ENCODE assay signal across 8 cellular contexts in the genomic region with DNA sequence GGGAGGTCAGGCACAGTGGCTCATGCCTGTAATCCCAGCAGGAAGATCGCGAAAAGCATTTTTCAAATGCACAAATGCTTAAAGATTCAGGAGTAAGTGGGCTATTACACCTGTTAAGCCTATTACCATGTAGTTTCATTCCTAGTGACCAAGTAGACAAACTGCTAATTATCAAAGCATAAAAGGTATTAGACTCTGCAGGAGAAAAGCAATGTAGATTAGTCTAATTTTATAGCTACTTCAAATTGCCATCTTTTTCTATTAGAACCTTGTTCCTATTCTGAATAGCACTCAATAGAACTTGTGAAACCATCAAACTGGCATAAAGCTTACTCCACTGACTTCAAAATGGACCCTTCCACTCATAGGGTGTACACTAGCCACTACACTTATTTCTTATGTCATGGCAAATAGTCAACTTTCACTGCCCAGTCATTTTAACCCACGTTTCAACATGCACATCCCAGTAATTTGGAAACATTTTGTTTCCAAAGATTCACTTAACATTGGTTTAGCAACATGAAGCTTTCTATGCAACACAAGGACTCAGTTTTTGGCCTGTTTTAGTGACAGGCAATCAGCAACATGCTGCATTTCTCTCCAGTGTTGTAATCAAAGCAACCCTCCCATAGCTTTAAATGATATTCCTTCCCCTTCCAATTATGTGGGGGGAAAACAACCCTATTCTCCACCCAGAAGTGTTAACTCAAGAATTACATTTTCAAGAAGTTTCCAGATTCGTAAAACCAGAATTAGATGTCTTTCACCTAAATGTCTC. TPM values are rescaled to one million over a fixed set of nuclear protein-coding genes. Genes with fewer than 3 reads are reported as not detected.
DNase-seq lines count a peak whose midpoint lies in the region; ATAC-seq and TF ChIP-seq lines count a peak whose summit lies in the region.

No MANE protein-coding gene starts in this region.

- DNase-seq in Caki2 (ENCODE audit: low read depth): peak; percentile 26
- peak; percentile 34 for DNase-seq in M059J (ENCODE audit: low read depth)
- DNase-seq in mammary epithelial cell: no peak
- peak in 2 of 10 donors; percentile 17 for DNase-seq in naive thymus-derived CD8-positive, alpha-beta T cell
- DNase-seq in NCI-H526 treated with DMSO at 0.1 percent for 48 hours (lab: John Stamatoyannopoulos, UW): no peak
- no peak for DNase-seq in activated CD4-positive, CD25-positive, alpha-beta regulatory T cell treated with anti-CD3 and anti-CD28 coated beads, Interleukin-2, amount 50 U/mL, for 72 hours
- DNase-seq in activated CD4-positive, alpha-beta T cell treated with anti-CD3 and anti-CD28 coated beads for 48 hours: no peak

- no TSS peak for BruUV-seq in mammary epithelial cell (replicated peaks; lab: Mats Ljungman, UMichigan)

- peaks cover 0 to 6% (median 0%) of the 10 kb centered on the region in 9 donors for H3K9me3 Mint-ChIP-seq in naive thymus-derived CD8-positive, alpha-beta T cell

- no peak for ATAC-seq in naive thymus-derived CD8-positive, alpha-beta T cell
- ATAC-seq in HG03097 (IDR thresholded peaks at IDR 0.05; ENCODE audit: low FRiP score, unreplicated experiment): no peak

- no peaks in the 10 kb centered on the region for H3K9me3 ChIP-seq in mammary epithelial cell (replicated peaks; ENCODE audit: insufficient read depth, low read length)

- TF ChIP-seq CTCF in mammary epithelial cell (conservative IDR thresholded peaks at IDR 0.05 in 1 of 2, IDR thresholded peaks at IDR 0.05 in 1 of 2; ENCODE audit: extremely low read depth in 1 of 2, insufficient read depth in 1 of 2, low read depth in 1 of 2, low read length in 2 of 2): no peak

- H3K4me1 Mint-ChIP-seq in naive thymus-derived CD8-positive, alpha-beta T cell: peaks cover 25 to 65% (median 59%) of the 10 kb centered on the region in 4 donors

- H3K4me2 ChIP-seq in mammary epithelial cell (ENCODE audit: insufficient read depth, low read depth, low read length): peak overlapping the region; percentile 38

- H3K4me3 Mint-ChIP-seq in naive thymus-derived CD8-positive, alpha-beta T cell: peak overlapping the region in 9 of 10 donors; percentile 22 to 75 (median 63)

- H2AFZ ChIP-seq in mammary epithelial cell (ENCODE audit: low read depth, low read length): no peak overlapping the region

- no peaks in the 10 kb centered on the region for H3K27me3 ChIP-seq in mammary epithelial cell (ENCODE audit: insufficient read depth, low read length)

- in situ Hi-C loops in Caki2 (cut with HindIII; ENCODE audit: low pct_unique_long_range_greater_than_20kb, low sequenced_read_pairs): no loop called here
- in situ Hi-C loops in mammary epithelial cell (cut with MboI; ENCODE audit: low sequenced_read_pairs in 2 of 2): loop anchor here in 1 of 2 donors (25.0 kb wide), 1 partner anchor 95 kb away; no protein-coding TSS in a partner anchor

- peak overlapping the region in 1 of 3 experiments; percentile 21 for H3K4me3 ChIP-seq in mammary epithelial cell (replicated peaks in 1 of 3; ENCODE audit: insufficient read depth in 1 of 3, low read depth in 2 of 3, low read length in 3 of 3)

- intact Hi-C loops in mammary epithelial cell (cut with micrococcal nuclease): no loop called here

- 60% methylated on average over 4 of the region's 4 CpGs for WGBS in mammary epithelial cell (ENCODE audit: low coverage, missing lambda C conversion rate)

- H3K27ac ChIP-seq in mammary epithelial cell (ENCODE audit: insufficient read depth, low read depth, low read length): peak overlapping the region; percentile 2

- peaks cover 0 to 3% (median 0%) of the 10 kb centered on the region in 5 donors for H3K27me3 Mint-ChIP-seq in naive thymus-derived CD8-positive, alpha-beta T cell

- H3K4me1 ChIP-seq in mammary epithelial cell (ENCODE audit: insufficient read depth, low read length): no peaks in the 10 kb centered on the region

- peak overlapping the region; percentile 56 for H3K9ac ChIP-seq in mammary epithelial cell (ENCODE audit: insufficient read depth, low read length)

- H3K36me3 Mint-ChIP-seq in naive thymus-derived CD8-positive, alpha-beta T cell: peaks cover 17 to 77% (median 22%) of the 10 kb centered on the region in 3 donors

- dilution Hi-C loops in mammary epithelial cell (cut with HindIII; ENCODE audit: low sequenced_read_pairs): loop anchor here (5.0 to 10.0 kb wide), 3 partner anchors 40 to 138 kb away; partner anchors contain the start of gene SLC17A5

- peaks cover 35% of the 10 kb centered on the region for H3K36me3 ChIP-seq in mammary epithelial cell (ENCODE audit: insufficient read depth, low read length)

- peaks cover 19% of the 10 kb centered on the region for H4K20me1 ChIP-seq in mammary epithelial cell (ENCODE audit: insufficient read depth, low read length)

- POLR2A ChIA-PET in naive thymus-derived CD8-positive, alpha-beta T cell (lab: Charles Lee): interaction anchor here (0.5 to 9.5 kb wide), 7 partner anchors 55 to 137 kb away, joined by 3 to 198 read pairs (median 11); partner anchors contain the start of genes MTO1 and SLC17A5

- CTCF ChIA-PET in mammary epithelial cell (lab: Charles Lee; ENCODE audit: low non-redundant PET): no interaction called here

- H3K27ac Mint-ChIP-seq in naive thymus-derived CD8-positive, alpha-beta T cell: peak overlapping the region in 9 of 10 donors; percentile 36 to 88 (median 77)

- H3K79me2 ChIP-seq in mammary epithelial cell (ENCODE audit: insufficient read depth, low read length): peaks cover 43% of the 10 kb centered on the region

RNA-seq across cellular contexts. Expression of gene EEF1A1, which starts 3.9 kb away (rescaled TPM):
- total RNA-seq in Caki2 (2014; rRNA removed; shearing (Covaris generic); ENCODE audit: low replicate concordance): 12,857 and 13,074 TPM in 2 replicates
- total RNA-seq in M059J (2014; rRNA removed; shearing (Covaris generic)): 4,897 and 5,853 TPM in 2 replicates
- total RNA-seq in mammary epithelial cell: over 10,000 TPM in 1 of 2 donors, 1,000 to 10,000 TPM in 1; 7,332 to 17,769 TPM
- polyA plus RNA-seq in mammary epithelial cell: 9,911 TPM
- 7,532 TPM for polyA minus RNA-seq in mammary epithelial cell
- total RNA-seq in naive thymus-derived CD8-positive, alpha-beta T cell: over 10,000 TPM; 14,584 to 14,776 TPM
- over 10,000 TPM; 14,095 to 14,658 (median 14,646) TPM for polyA plus RNA-seq in naive thymus-derived CD8-positive, alpha-beta T cell

RNA-seq across cellular contexts. Expression of gene MTO1, which starts 55.4 kb away (rescaled TPM):
- 9.9 and 17.4 TPM in 2 replicates for total RNA-seq in Caki2 (2014; rRNA removed; shearing (Covaris generic); ENCODE audit: low replicate concordance)
- total RNA-seq in M059J (2014; rRNA removed; shearing (Covaris generic)): 14.4 and 17.8 TPM in 2 replicates
- total RNA-seq in mammary epithelial cell: 10 to 100 TPM; 30.9 to 41.8 TPM
- polyA plus RNA-seq in mammary epithelial cell: 24.7 TPM
- 29.0 TPM for polyA minus RNA-seq in mammary epithelial cell
- total RNA-seq in naive thymus-derived CD8-positive, alpha-beta T cell: 10 to 100 TPM; 87.8 to 90.6 TPM
- polyA plus RNA-seq in naive thymus-derived CD8-positive, alpha-beta T cell: 10 to 100 TPM; 23.6 to 33.0 (median 25.0) TPM

Comparison
In these comparisons a context has a peak if more than half of its experiments do, and no peak if none do; other contexts are left out.
1. DNase-seq: peak in Caki2 (single experiment) and M059J (single experiment); none in mammary epithelial cell (single experiment), NCI-H526 treated with DMSO at 0.1 percent for 48 hours (single experiment), activated CD4-positive, CD25-positive, alpha-beta regulatory T cell treated with anti-CD3 and anti-CD28 coated beads, Interleukin-2, amount 50 U/mL, for 72 hours (single experiment) and activated CD4-positive, alpha-beta T cell treated with anti-CD3 and anti-CD28 coated beads for 48 hours (single experiment).